37 cellular contexts compared by ENCODE assay signal in genomic region chr7:4045975-4046374, GRCh38.
"Had no signal": no experiment of that assay in that cellular context is flagged by ENCODE, and none has a peak within 500 bp of the region (broad histone marks: within the 10 kb centered on the region; RNA-seq: fewer than 3 reads in every experiment).

No MANE protein-coding gene starts in this region.

- H3K4me3 ChIP-seq: adrenal gland, ascending aorta, body of pancreas, breast epithelium, cardiac muscle cell had no signal

- H3K27ac ChIP-seq: adrenal gland, ascending aorta, body of pancreas, brain microvascular endothelial cell, breast epithelium, cardiac muscle cell had no signal

- H3K36me3 ChIP-seq: adrenal gland, ascending aorta, brain microvascular endothelial cell, breast epithelium, cardiac muscle cell had no signal

- H3K9me3 Mint-ChIP-seq: activated naive CD4-positive, alpha-beta T cell treated with anti-CD3 and anti-CD28 coated beads for 36 hours; activated naive CD4-positive, alpha-beta T cell treated with anti-CD3 and anti-CD28 coated beads, Interleukin-2, amount 10 ng/mL, durations not matched to agents 7 days and 5 days; activated naive CD4-positive, alpha-beta T cell treated with anti-CD3 and anti-CD28 coated beads, Interleukin-2, amount 50 U/mL, for 24 hours; activated naive CD4-positive, alpha-beta T cell treated with anti-CD3 and anti-CD28 coated beads, Interleukin-2, amount 50 U/mL, for 72 hours; activated naive CD8-positive, alpha-beta T cell treated with anti-CD3 and anti-CD28 coated beads for 36 hours; activated naive CD8-positive, alpha-beta T cell treated with anti-CD3 and anti-CD28 coated beads, Interleukin-2, amount 10 ng/mL, durations not matched to agents 7 days and 5 days; activated naive CD8-positive, alpha-beta T cell treated with anti-CD3 and anti-CD28 coated beads, Interleukin-2, amount 50 U/mL, for 24 hours; activated T-cell treated with anti-CD3 and anti-CD28 coated beads, Interleukin-2, amount 50 U/mL, for 24 hours; activated T-cell treated with anti-CD3 and anti-CD28 coated beads, Interleukin-2, amount 50 U/mL, for 4 hours; activated T-cell treated with anti-CD3 and anti-CD28 coated beads, Interleukin-2, amount 50 U/mL, for 72 hours; activated T-helper 1 cell treated with anti-CD3 and anti-CD28 coated beads, Interleukin-12 subunit alpha, Interleukin-12 subunit beta, Interleukin-2, Interleukin-4 antibody, amounts not matched to agents 30 ng/mL and 10 ng/mL and 1 ng/mL, durations not matched to agents 14 hours and 24 hours and 36 hours; activated T-helper 17 cell treated with anti-CD3 and anti-CD28 coated beads, Interleukin-2, amount 50 U/mL, for 72 hours; activated T-helper 2 cell treated with anti-CD3 and anti-CD28 coated beads, Interferon-gamma antibody, Interleukin-2, Interleukin-4, amounts not matched to agents 10 μg/mL and 5 μg/mL and 100 μg/mL, durations not matched to agents 14 hours and 24 hours and 36 hours; central memory CD8-positive, alpha-beta T cell had no signal

- ATAC-seq: activated naive CD4-positive, alpha-beta T cell treated with anti-CD3 and anti-CD28 coated beads, Interleukin-2, amount 50 U/mL, for 72 hours; activated naive CD8-positive, alpha-beta T cell treated with anti-CD3 and anti-CD28 coated beads, Interleukin-2, amount 50 U/mL, for 24 hours; activated T-cell treated with anti-CD3 and anti-CD28 coated beads, Interleukin-2, amount 50 U/mL, for 4 hours; activated T-cell treated with anti-CD3 and anti-CD28 coated beads, Interleukin-2, amount 50 U/mL, for 72 hours; activated T-helper 17 cell treated with anti-CD3 and anti-CD28 coated beads, Interleukin-2, amount 50 U/mL, for 72 hours; body of pancreas had no signal

- H3K9me3 ChIP-seq: adrenal gland, ascending aorta, body of pancreas, breast epithelium had no signal

- H3K27me3 Mint-ChIP-seq: activated naive CD4-positive, alpha-beta T cell treated with anti-CD3 and anti-CD28 coated beads, Interleukin-2, amount 10 ng/mL, durations not matched to agents 7 days and 5 days; activated naive CD8-positive, alpha-beta T cell; activated naive CD8-positive, alpha-beta T cell treated with anti-CD3 and anti-CD28 coated beads for 36 hours; activated naive CD8-positive, alpha-beta T cell treated with anti-CD3 and anti-CD28 coated beads, Interleukin-2, amount 10 ng/mL, durations not matched to agents 7 days and 5 days; activated naive CD8-positive, alpha-beta T cell treated with anti-CD3 and anti-CD28 coated beads, Interleukin-2, amount 50 U/mL, for 24 hours; activated T-cell treated with anti-CD3 and anti-CD28 coated beads, Interleukin-2, amount 50 U/mL, for 24 hours; activated T-helper 17 cell treated with anti-CD3 and anti-CD28 coated beads, Interleukin-2, amount 50 U/mL, for 72 hours had no signal

- DNase-seq: activated effector memory CD4-positive, alpha-beta T cell treated with anti-CD3 and anti-CD28 coated beads, Interleukin-2, amount 50 U/mL, for 16 hours; activated effector memory CD4-positive, alpha-beta T cell treated with Interleukin-2 at 50 U/mL for 16 hours; activated gamma-delta T cell; activated gamma-delta T cell treated with Interleukin-2 at 50 U/mL for 16 hours; activated naive CD4-positive, alpha-beta T cell; activated naive CD4-positive, alpha-beta T cell treated with anti-CD3 and anti-CD28 coated beads for 36 hours; activated naive CD4-positive, alpha-beta T cell treated with anti-CD3 and anti-CD28 coated beads, Interleukin-2, amount 10 ng/mL, durations not matched to agents 7 days and 5 days; activated naive CD4-positive, alpha-beta T cell treated with anti-CD3 and anti-CD28 coated beads, Interleukin-2, amount 50 U/mL, for 16 hours; activated naive CD4-positive, alpha-beta T cell treated with Interleukin-2 at 50 U/mL for 16 hours; activated naive CD8-positive, alpha-beta T cell treated with anti-CD3 and anti-CD28 coated beads for 36 hours; activated naive CD8-positive, alpha-beta T cell treated with anti-CD3 and anti-CD28 coated beads, Interleukin-2, amount 10 ng/mL, durations not matched to agents 7 days and 5 days; activated naive CD8-positive, alpha-beta T cell treated with anti-CD3 and anti-CD28 coated beads, Interleukin-2, amount 50 U/mL, for 24 hours; activated T-cell treated with anti-CD3 and anti-CD28 coated beads, Interleukin-2, amount 50 U/mL, for 1 hour; activated T-cell treated with anti-CD3 and anti-CD28 coated beads, Interleukin-2, amount 50 U/mL, for 24 hours; activated T-cell treated with anti-CD3 and anti-CD28 coated beads, Interleukin-2, amount 50 U/mL, for 4 hours; activated T-cell treated with anti-CD3 and anti-CD28 coated beads, Interleukin-2, amount 50 U/mL, for 48 hours; activated T-cell treated with anti-CD3 and anti-CD28 coated beads, Interleukin-2, amount 50 U/mL, for 72 hours; amniotic stem cell; amygdala; anterior cingulate cortex; body of pancreas; brain microvascular endothelial cell; caudate nucleus; central memory CD4-positive, alpha-beta T cell; cerebellar nuclear complex had no signal

- H3K36me3 Mint-ChIP-seq: activated naive CD4-positive, alpha-beta T cell treated with anti-CD3 and anti-CD28 coated beads, Interleukin-2, amount 10 ng/mL, durations not matched to agents 7 days and 5 days; activated naive CD4-positive, alpha-beta T cell treated with anti-CD3 and anti-CD28 coated beads, Interleukin-2, amount 50 U/mL, for 24 hours; activated naive CD4-positive, alpha-beta T cell treated with anti-CD3 and anti-CD28 coated beads, Interleukin-2, amount 50 U/mL, for 72 hours; activated naive CD8-positive, alpha-beta T cell; activated naive CD8-positive, alpha-beta T cell treated with anti-CD3 and anti-CD28 coated beads for 36 hours; activated naive CD8-positive, alpha-beta T cell treated with anti-CD3 and anti-CD28 coated beads, Interleukin-2, amount 10 ng/mL, durations not matched to agents 7 days and 5 days had no signal

- H3K4me3 Mint-ChIP-seq: activated naive CD4-positive, alpha-beta T cell treated with anti-CD3 and anti-CD28 coated beads for 36 hours; activated naive CD4-positive, alpha-beta T cell treated with anti-CD3 and anti-CD28 coated beads, Interleukin-2, amount 10 ng/mL, durations not matched to agents 7 days and 5 days; activated naive CD4-positive, alpha-beta T cell treated with anti-CD3 and anti-CD28 coated beads, Interleukin-2, amount 50 U/mL, for 24 hours; activated naive CD8-positive, alpha-beta T cell; activated naive CD8-positive, alpha-beta T cell treated with anti-CD3 and anti-CD28 coated beads for 36 hours; activated naive CD8-positive, alpha-beta T cell treated with anti-CD3 and anti-CD28 coated beads, Interleukin-2, amount 10 ng/mL, durations not matched to agents 7 days and 5 days; activated naive CD8-positive, alpha-beta T cell treated with anti-CD3 and anti-CD28 coated beads, Interleukin-2, amount 50 U/mL, for 24 hours; activated T-cell treated with anti-CD3 and anti-CD28 coated beads, Interleukin-2, amount 50 U/mL, for 24 hours; activated T-cell treated with anti-CD3 and anti-CD28 coated beads, Interleukin-2, amount 50 U/mL, for 4 hours; activated T-cell treated with anti-CD3 and anti-CD28 coated beads, Interleukin-2, amount 50 U/mL, for 72 hours; activated T-helper 1 cell treated with anti-CD3 and anti-CD28 coated beads, Interleukin-12 subunit alpha, Interleukin-12 subunit beta, Interleukin-2, Interleukin-4 antibody, amounts not matched to agents 30 ng/mL and 10 ng/mL and 1 ng/mL, durations not matched to agents 14 hours and 24 hours and 36 hours; activated T-helper 17 cell treated with anti-CD3 and anti-CD28 coated beads, Interleukin-2, amount 50 U/mL, for 72 hours; brain; central memory CD8-positive, alpha-beta T cell had no signal

- H3K27ac Mint-ChIP-seq: activated naive CD4-positive, alpha-beta T cell treated with anti-CD3 and anti-CD28 coated beads for 36 hours; activated naive CD4-positive, alpha-beta T cell treated with anti-CD3 and anti-CD28 coated beads, Interleukin-2, amount 10 ng/mL, durations not matched to agents 7 days and 5 days; activated naive CD4-positive, alpha-beta T cell treated with anti-CD3 and anti-CD28 coated beads, Interleukin-2, amount 50 U/mL, for 24 hours; activated naive CD4-positive, alpha-beta T cell treated with anti-CD3 and anti-CD28 coated beads, Interleukin-2, amount 50 U/mL, for 72 hours; activated naive CD8-positive, alpha-beta T cell; activated naive CD8-positive, alpha-beta T cell treated with anti-CD3 and anti-CD28 coated beads for 36 hours; activated naive CD8-positive, alpha-beta T cell treated with anti-CD3 and anti-CD28 coated beads, Interleukin-2, amount 10 ng/mL, durations not matched to agents 7 days and 5 days; activated naive CD8-positive, alpha-beta T cell treated with anti-CD3 and anti-CD28 coated beads, Interleukin-2, amount 50 U/mL, for 24 hours; activated T-cell treated with anti-CD3 and anti-CD28 coated beads, Interleukin-2, amount 50 U/mL, for 24 hours; activated T-cell treated with anti-CD3 and anti-CD28 coated beads, Interleukin-2, amount 50 U/mL, for 72 hours; activated T-helper 1 cell treated with anti-CD3 and anti-CD28 coated beads, Interleukin-12 subunit alpha, Interleukin-12 subunit beta, Interleukin-2, Interleukin-4 antibody, amounts not matched to agents 30 ng/mL and 10 ng/mL and 1 ng/mL, durations not matched to agents 14 hours and 24 hours and 36 hours; activated T-helper 17 cell treated with anti-CD3 and anti-CD28 coated beads, Interleukin-2, amount 50 U/mL, for 72 hours; activated T-helper 2 cell treated with anti-CD3 and anti-CD28 coated beads, Interferon-gamma antibody, Interleukin-2, Interleukin-4, amounts not matched to agents 10 μg/mL and 5 μg/mL and 100 μg/mL, durations not matched to agents 14 hours and 24 hours and 36 hours; brain had no signal

- H3K4me1 ChIP-seq: adrenal gland, ascending aorta, body of pancreas, breast epithelium had no signal

- H3K4me1 Mint-ChIP-seq: activated naive CD4-positive, alpha-beta T cell treated with anti-CD3 and anti-CD28 coated beads, Interleukin-2, amount 10 ng/mL, durations not matched to agents 7 days and 5 days; activated naive CD4-positive, alpha-beta T cell treated with anti-CD3 and anti-CD28 coated beads, Interleukin-2, amount 50 U/mL, for 24 hours; activated naive CD8-positive, alpha-beta T cell treated with anti-CD3 and anti-CD28 coated beads for 36 hours; activated naive CD8-positive, alpha-beta T cell treated with anti-CD3 and anti-CD28 coated beads, Interleukin-2, amount 10 ng/mL, durations not matched to agents 7 days and 5 days; activated naive CD8-positive, alpha-beta T cell treated with anti-CD3 and anti-CD28 coated beads, Interleukin-2, amount 50 U/mL, for 24 hours; activated T-helper 17 cell treated with anti-CD3 and anti-CD28 coated beads, Interleukin-2, amount 50 U/mL, for 72 hours; central memory CD8-positive, alpha-beta T cell had no signal

- H3K27me3 ChIP-seq: adrenal gland, ascending aorta, body of pancreas, brain microvascular endothelial cell, breast epithelium, cardiac muscle cell had no signal
